ENCODE assay signal across 1 cellular context in the genomic region with DNA sequence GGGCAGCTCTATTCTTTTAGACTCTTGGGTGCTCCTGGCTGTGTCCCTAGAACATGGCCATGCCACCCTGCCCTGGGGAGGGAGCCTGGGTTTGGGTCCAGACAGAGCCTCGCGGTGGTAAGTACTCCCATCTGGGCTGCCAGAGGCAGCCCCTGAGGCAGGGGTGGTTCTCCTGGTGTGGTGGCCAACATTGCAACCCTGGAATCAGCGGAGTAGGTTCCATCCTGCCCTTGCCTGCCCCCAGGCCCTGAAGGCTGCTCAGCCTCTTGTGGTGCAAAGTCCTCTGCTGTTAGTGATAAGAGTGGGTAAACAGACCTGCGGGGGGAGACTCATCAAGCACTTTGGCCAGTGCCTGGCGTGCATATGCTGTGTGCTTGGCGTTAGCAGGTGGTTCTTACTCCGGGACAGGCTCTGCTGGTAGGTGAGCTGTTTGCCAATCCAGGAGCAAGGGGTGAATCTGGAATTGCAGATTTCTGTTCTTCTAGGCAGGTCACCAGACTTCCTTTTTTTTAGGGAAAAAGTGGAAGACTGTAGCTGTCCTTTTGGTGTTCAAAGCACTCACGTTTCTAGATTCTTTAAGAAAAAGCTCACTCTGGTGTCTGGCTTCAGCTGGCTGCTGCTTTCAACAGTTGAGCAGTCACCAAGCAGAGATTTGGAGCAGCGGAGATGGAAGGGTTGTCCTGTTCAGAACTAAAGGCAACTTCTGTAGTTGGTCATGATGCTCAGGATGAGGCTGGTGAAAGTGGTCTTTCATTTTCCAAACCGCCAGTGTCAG.
A peak's percentile ranks its signal among the peaks of the same experiment; 100 is the strongest.
TF ChIP-seq lines count a peak whose summit lies in the region.

No MANE protein-coding gene starts in this region.

TF ChIP-seq in HepG2, 621 proteins besides CTCF, POLR2A, EP300 and RAD21 (continued from another document and continues in another):
- TF ChIP-seq ZNF451 (CRISPR knock-in tag; IDR thresholded peaks at IDR 0.05) = peak; percentile 81; the same call in 1 of the 2 replicates
- no peak for TF ChIP-seq RBFOX2 (IDR thresholded peaks at IDR 0.05; ENCODE audit: low read depth, low read length)
- TF ChIP-seq ZNF782 (CRISPR knock-in tag; IDR thresholded peaks at IDR 0.05; ENCODE audit: borderline replicate concordance) = peak; percentile 48; the same call in 1 of the 2 replicates
- TF ChIP-seq CREB1 (IDR thresholded peaks at IDR 0.05) = no peak
- TF ChIP-seq CREB1 (CRISPR knock-in tag; IDR thresholded peaks at IDR 0.05) = no peak
- peak; percentile 81; the same call in 1 of the 2 replicates for TF ChIP-seq PPARG (CRISPR knock-in tag; conservative IDR thresholded peaks at IDR 0.05)
- peak; percentile 95 for TF ChIP-seq ZNF772 (CRISPR knock-in tag; IDR thresholded peaks at IDR 0.05)
- TF ChIP-seq PHF21A (CRISPR knock-in tag; IDR thresholded peaks at IDR 0.05) = peak; percentile 99
- TF ChIP-seq, protein P1, sequence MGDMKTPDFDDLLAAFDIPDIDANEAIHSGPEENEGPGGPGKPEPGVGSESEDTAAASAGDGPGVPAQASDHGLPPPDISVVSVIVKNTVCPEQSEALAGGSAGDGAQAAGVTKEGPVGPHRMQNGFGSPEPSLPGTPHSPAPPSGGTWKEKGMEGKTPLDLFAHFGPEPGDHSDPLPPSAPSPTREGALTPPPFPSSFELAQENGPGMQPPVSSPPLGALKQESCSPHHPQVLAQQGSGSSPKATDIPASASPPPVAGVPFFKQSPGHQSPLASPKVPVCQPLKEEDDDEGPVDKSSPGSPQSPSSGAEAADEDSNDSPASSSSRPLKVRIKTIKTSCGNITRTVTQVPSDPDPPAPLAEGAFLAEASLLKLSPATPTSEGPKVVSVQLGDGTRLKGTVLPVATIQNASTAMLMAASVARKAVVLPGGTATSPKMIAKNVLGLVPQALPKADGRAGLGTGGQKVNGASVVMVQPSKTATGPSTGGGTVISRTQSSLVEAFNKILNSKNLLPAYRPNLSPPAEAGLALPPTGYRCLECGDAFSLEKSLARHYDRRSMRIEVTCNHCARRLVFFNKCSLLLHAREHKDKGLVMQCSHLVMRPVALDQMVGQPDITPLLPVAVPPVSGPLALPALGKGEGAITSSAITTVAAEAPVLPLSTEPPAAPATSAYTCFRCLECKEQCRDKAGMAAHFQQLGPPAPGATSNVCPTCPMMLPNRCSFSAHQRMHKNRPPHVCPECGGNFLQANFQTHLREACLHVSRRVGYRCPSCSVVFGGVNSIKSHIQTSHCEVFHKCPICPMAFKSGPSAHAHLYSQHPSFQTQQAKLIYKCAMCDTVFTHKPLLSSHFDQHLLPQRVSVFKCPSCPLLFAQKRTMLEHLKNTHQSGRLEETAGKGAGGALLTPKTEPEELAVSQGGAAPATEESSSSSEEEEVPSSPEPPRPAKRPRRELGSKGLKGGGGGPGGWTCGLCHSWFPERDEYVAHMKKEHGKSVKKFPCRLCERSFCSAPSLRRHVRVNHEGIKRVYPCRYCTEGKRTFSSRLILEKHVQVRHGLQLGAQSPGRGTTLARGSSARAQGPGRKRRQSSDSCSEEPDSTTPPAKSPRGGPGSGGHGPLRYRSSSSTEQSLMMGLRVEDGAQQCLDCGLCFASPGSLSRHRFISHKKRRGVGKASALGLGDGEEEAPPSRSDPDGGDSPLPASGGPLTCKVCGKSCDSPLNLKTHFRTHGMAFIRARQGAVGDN (CRISPR knock-in tag; IDR thresholded peaks at IDR 0.05) = peak; percentile 96
- peak; percentile 95; the same call in 1 of the 2 replicates for TF ChIP-seq ZBTB20 (CRISPR knock-in tag; IDR thresholded peaks at IDR 0.05; ENCODE audit: borderline replicate concordance, low read depth)
- peak; percentile 84 for TF ChIP-seq ZFY (CRISPR knock-in tag; IDR thresholded peaks at IDR 0.05)
- TF ChIP-seq, protein P2, sequence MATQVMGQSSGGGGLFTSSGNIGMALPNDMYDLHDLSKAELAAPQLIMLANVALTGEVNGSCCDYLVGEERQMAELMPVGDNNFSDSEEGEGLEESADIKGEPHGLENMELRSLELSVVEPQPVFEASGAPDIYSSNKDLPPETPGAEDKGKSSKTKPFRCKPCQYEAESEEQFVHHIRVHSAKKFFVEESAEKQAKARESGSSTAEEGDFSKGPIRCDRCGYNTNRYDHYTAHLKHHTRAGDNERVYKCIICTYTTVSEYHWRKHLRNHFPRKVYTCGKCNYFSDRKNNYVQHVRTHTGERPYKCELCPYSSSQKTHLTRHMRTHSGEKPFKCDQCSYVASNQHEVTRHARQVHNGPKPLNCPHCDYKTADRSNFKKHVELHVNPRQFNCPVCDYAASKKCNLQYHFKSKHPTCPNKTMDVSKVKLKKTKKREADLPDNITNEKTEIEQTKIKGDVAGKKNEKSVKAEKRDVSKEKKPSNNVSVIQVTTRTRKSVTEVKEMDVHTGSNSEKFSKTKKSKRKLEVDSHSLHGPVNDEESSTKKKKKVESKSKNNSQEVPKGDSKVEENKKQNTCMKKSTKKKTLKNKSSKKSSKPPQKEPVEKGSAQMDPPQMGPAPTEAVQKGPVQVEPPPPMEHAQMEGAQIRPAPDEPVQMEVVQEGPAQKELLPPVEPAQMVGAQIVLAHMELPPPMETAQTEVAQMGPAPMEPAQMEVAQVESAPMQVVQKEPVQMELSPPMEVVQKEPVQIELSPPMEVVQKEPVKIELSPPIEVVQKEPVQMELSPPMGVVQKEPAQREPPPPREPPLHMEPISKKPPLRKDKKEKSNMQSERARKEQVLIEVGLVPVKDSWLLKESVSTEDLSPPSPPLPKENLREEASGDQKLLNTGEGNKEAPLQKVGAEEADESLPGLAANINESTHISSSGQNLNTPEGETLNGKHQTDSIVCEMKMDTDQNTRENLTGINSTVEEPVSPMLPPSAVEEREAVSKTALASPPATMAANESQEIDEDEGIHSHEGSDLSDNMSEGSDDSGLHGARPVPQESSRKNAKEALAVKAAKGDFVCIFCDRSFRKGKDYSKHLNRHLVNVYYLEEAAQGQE (IDR thresholded peaks at IDR 0.05; ENCODE audit: borderline replicate concordance in 1 of 2, low read depth in 1 of 2, low read length in 2 of 2) = peak in 1 of 2 experiments; percentile 78; a peak in 2 of 4 replicates
- TF ChIP-seq ZNF614 (CRISPR knock-in tag; IDR thresholded peaks at IDR 0.05; ENCODE audit: borderline replicate concordance) = peak; percentile 97
- no peak for TF ChIP-seq ATF1 (CRISPR knock-in tag; IDR thresholded peaks at IDR 0.05)
- TF ChIP-seq, protein P3, sequence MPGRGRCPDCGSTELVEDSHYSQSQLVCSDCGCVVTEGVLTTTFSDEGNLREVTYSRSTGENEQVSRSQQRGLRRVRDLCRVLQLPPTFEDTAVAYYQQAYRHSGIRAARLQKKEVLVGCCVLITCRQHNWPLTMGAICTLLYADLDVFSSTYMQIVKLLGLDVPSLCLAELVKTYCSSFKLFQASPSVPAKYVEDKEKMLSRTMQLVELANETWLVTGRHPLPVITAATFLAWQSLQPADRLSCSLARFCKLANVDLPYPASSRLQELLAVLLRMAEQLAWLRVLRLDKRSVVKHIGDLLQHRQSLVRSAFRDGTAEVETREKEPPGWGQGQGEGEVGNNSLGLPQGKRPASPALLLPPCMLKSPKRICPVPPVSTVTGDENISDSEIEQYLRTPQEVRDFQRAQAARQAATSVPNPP (CRISPR knock-in tag; IDR thresholded peaks at IDR 0.05) = no peak
- peak; percentile 77; the same call in 1 of the 2 replicates for TF ChIP-seq MAZ (IDR thresholded peaks at IDR 0.05; ENCODE audit: borderline replicate concordance, low read depth, low read length)
- TF ChIP-seq MAZ (CRISPR knock-in tag; IDR thresholded peaks at IDR 0.05; ENCODE audit: low read depth) = peak; percentile 93
- peak; percentile 95; the same call in 1 of the 2 replicates for TF ChIP-seq ZNF124 (CRISPR knock-in tag; IDR thresholded peaks at IDR 0.05)
- peak; percentile 93 for TF ChIP-seq NCOA2 (CRISPR knock-in tag; IDR thresholded peaks at IDR 0.05)
- peak; percentile 20; the same call in 1 of the 2 replicates for TF ChIP-seq KLF13 (CRISPR knock-in tag; IDR thresholded peaks at IDR 0.05)
- peak; percentile 91 for TF ChIP-seq HOXA5 (CRISPR knock-in tag; IDR thresholded peaks at IDR 0.05)
- peak; percentile 44; the same call in 1 of the 2 replicates for TF ChIP-seq KDM5A (IDR thresholded peaks at IDR 0.05; ENCODE audit: borderline replicate concordance, low read length)
- TF ChIP-seq HOXD1 (CRISPR knock-in tag; IDR thresholded peaks at IDR 0.05) = peak; percentile 96
- TF ChIP-seq HHEX (CRISPR knock-in tag; IDR thresholded peaks at IDR 0.05) = peak; percentile 84
- TF ChIP-seq ZNF292 (CRISPR knock-in tag; IDR thresholded peaks at IDR 0.05; ENCODE audit: borderline replicate concordance, low read depth) = peak; percentile 98; the same call in 1 of the 2 replicates
- TF ChIP-seq, protein P4, sequence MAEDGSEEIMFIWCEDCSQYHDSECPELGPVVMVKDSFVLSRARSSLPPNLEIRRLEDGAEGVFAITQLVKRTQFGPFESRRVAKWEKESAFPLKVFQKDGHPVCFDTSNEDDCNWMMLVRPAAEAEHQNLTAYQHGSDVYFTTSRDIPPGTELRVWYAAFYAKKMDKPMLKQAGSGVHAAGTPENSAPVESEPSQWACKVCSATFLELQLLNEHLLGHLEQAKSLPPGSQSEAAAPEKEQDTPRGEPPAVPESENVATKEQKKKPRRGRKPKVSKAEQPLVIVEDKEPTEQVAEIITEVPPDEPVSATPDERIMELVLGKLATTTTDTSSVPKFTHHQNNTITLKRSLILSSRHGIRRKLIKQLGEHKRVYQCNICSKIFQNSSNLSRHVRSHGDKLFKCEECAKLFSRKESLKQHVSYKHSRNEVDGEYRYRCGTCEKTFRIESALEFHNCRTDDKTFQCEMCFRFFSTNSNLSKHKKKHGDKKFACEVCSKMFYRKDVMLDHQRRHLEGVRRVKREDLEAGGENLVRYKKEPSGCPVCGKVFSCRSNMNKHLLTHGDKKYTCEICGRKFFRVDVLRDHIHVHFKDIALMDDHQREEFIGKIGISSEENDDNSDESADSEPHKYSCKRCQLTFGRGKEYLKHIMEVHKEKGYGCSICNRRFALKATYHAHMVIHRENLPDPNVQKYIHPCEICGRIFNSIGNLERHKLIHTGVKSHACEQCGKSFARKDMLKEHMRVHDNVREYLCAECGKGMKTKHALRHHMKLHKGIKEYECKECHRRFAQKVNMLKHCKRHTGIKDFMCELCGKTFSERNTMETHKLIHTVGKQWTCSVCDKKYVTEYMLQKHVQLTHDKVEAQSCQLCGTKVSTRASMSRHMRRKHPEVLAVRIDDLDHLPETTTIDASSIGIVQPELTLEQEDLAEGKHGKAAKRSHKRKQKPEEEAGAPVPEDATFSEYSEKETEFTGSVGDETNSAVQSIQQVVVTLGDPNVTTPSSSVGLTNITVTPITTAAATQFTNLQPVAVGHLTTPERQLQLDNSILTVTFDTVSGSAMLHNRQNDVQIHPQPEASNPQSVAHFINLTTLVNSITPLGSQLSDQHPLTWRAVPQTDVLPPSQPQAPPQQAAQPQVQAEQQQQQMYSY (CRISPR knock-in tag; IDR thresholded peaks at IDR 0.05) = peak; percentile 85
- peak; percentile 42; the same call in 1 of the 2 replicates for TF ChIP-seq ZKSCAN5 (CRISPR knock-in tag; IDR thresholded peaks at IDR 0.05)
- TF ChIP-seq RFX3 (CRISPR knock-in tag; IDR thresholded peaks at IDR 0.05) = no peak
- peak; percentile 93 for TF ChIP-seq HMG20A (CRISPR knock-in tag; IDR thresholded peaks at IDR 0.05; ENCODE audit: borderline replicate concordance)
- no peak for TF ChIP-seq TOE1 (CRISPR knock-in tag; IDR thresholded peaks at IDR 0.05)
- peak; percentile 98 for TF ChIP-seq ZNF331 (CRISPR knock-in tag; IDR thresholded peaks at IDR 0.05)
- no peak for TF ChIP-seq HNRNPUL1 (IDR thresholded peaks at IDR 0.05; ENCODE audit: low read depth, low read length)
- TF ChIP-seq, protein P5, sequence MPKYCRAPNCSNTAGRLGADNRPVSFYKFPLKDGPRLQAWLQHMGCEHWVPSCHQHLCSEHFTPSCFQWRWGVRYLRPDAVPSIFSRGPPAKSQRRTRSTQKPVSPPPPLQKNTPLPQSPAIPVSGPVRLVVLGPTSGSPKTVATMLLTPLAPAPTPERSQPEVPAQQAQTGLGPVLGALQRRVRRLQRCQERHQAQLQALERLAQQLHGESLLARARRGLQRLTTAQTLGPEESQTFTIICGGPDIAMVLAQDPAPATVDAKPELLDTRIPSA (CRISPR knock-in tag; IDR thresholded peaks at IDR 0.05; ENCODE audit: borderline replicate concordance) = no peak
- TF ChIP-seq, protein P6, sequence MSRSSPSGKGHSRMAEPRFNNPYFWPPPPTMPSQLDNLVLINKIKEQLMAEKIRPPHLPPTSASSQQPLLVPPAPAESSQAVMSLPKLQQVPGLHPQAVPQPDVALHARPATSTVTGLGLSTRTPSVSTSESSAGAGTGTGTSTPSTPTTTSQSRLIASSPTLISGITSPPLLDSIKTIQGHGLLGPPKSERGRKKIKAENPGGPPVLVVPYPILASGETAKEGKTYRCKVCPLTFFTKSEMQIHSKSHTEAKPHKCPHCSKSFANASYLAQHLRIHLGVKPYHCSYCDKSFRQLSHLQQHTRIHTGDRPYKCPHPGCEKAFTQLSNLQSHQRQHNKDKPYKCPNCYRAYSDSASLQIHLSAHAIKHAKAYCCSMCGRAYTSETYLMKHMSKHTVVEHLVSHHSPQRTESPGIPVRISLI (CRISPR knock-in tag; IDR thresholded peaks at IDR 0.05; ENCODE audit: borderline replicate concordance) = peak; percentile 62; the same call in 1 of the 2 replicates
- peak; percentile 94 for TF ChIP-seq KMT2A (CRISPR knock-in tag; IDR thresholded peaks at IDR 0.05)
- TF ChIP-seq POLR2AphosphoS2 (IDR thresholded peaks at IDR 0.05; ENCODE audit: low read depth, low read length) = no peak
- TF ChIP-seq YEATS4 (CRISPR knock-in tag; IDR thresholded peaks at IDR 0.05; ENCODE audit: borderline replicate concordance) = peak; percentile 94
- no peak; the same call in 1 of the 2 replicates for TF ChIP-seq ZNF83 (CRISPR knock-in tag; IDR thresholded peaks at IDR 0.05; ENCODE audit: borderline replicate concordance)
- peak; percentile 97 for TF ChIP-seq MEIS2 (CRISPR knock-in tag; IDR thresholded peaks at IDR 0.05)
- TF ChIP-seq NKX3-1 (CRISPR knock-in tag; IDR thresholded peaks at IDR 0.05) = peak; percentile 70; the same call in 1 of the 2 replicates
- peak; percentile 57; the same call in 1 of the 2 replicates for TF ChIP-seq ZNF552 (CRISPR knock-in tag; IDR thresholded peaks at IDR 0.05; ENCODE audit: borderline replicate concordance)
